In genomic region chr7:143217806-143218205, GRCh38 we compare ENCODE assay signal across 17 cellular contexts. TPM values are rescaled to one million over a fixed set of nuclear protein-coding genes. Genes with fewer than 3 reads are reported as not detected.
DNase-seq lines count a peak whose midpoint lies in the region; ATAC-seq and TF ChIP-seq lines count a peak whose summit lies in the region.
"Had no signal": no experiment of that assay in that cellular context is flagged by ENCODE, and none has a peak within 500 bp of the region (broad histone marks: within the 10 kb centered on the region; RNA-seq: fewer than 3 reads in every experiment).

No MANE protein-coding gene starts in this region.

- ATAC-seq in HG02884 (IDR thresholded peaks at IDR 0.05; ENCODE audit: unreplicated experiment) = no peak
- no peak for ATAC-seq in HG02763 (IDR thresholded peaks at IDR 0.05; ENCODE audit: unreplicated experiment)
- ATAC-seq: GM23338 had no signal

- H3K4me1 Mint-ChIP-seq in glutamatergic neuron (ENCODE audit: low read depth, unreplicated experiment) = peaks cover 16% of the 10 kb centered on the region
- H3K4me1 Mint-ChIP-seq: CD8-positive, alpha-beta memory T cell; GM23338 had no signal

- DNase-seq in NCI-H82 (lab: John Stamatoyannopoulos, UW) = peak; percentile 46
- no peak for DNase-seq in NCI-H82 treated with DMSO at 0.1 percent for 48 hours (lab: John Stamatoyannopoulos, UW; ENCODE audit: unreplicated experiment)
- peak; percentile 59 for DNase-seq in NCI-H2171 treated with DMSO at 0.1 percent for 48 hours (lab: John Stamatoyannopoulos, UW)
- DNase-seq in SK-MEL-5 (ENCODE audit: low read depth, low spot score) = peak; percentile 79
- no peak for DNase-seq in glutamatergic neuron
- no peak for DNase-seq in SHP77 treated with DMSO at 0.1 percent for 48 hours (lab: John Stamatoyannopoulos, UW)
- DNase-seq: 8988T; AML-193; Caco-2; CD8-positive, alpha-beta memory T cell; DMS79; H7 had no signal

- no peaks in the 10 kb centered on the region for H3K36me3 Mint-ChIP-seq in glutamatergic neuron (ENCODE audit: unreplicated experiment)
- H3K36me3 Mint-ChIP-seq: CD8-positive, alpha-beta memory T cell had no signal

- TF ChIP-seq CTCF in glutamatergic neuron (IDR thresholded peaks at IDR 0.05; ENCODE audit: partially characterized antibody, unreplicated experiment) = no peak

- H3K27me3 Mint-ChIP-seq in glutamatergic neuron (ENCODE audit: unreplicated experiment) = no peaks in the 10 kb centered on the region

- in situ Hi-C loops in SK-MEL-5 (cut with HindIII; ENCODE audit: low pct_unique_long_range_greater_than_20kb, low sequenced_read_pairs) = loop anchor here (25.0 kb wide), 1 partner anchor 206 kb away; no protein-coding TSS in a partner anchor

- no peak overlapping the region for H3K4me3 Mint-ChIP-seq in glutamatergic neuron (ENCODE audit: unreplicated experiment)
- H3K4me3 Mint-ChIP-seq: CD8-positive, alpha-beta memory T cell; GM23338 had no signal

- H3K27ac Mint-ChIP-seq in glutamatergic neuron (ENCODE audit: unreplicated experiment) = peak overlapping the region; percentile 41
- H3K27ac Mint-ChIP-seq: CD8-positive, alpha-beta memory T cell; GM23338 had no signal

- H3K9me3 Mint-ChIP-seq in glutamatergic neuron (ENCODE audit: unreplicated experiment) = peaks cover 2% of the 10 kb centered on the region
- H3K9me3 Mint-ChIP-seq: CD8-positive, alpha-beta memory T cell; GM23338 had no signal

RNA-seq across cellular contexts. Expression of gene TAS2R40, which starts 4.0 kb away (rescaled TPM):
- not detected in 2 replicates for total RNA-seq in SK-MEL-5 (2014; rRNA removed; shearing (Covaris generic))
- polyA plus RNA-seq in SK-MEL-5 (2015; cell fraction: cytosol; rRNA removed) = not detected in 2 replicates
- not detected in 2 replicates for polyA plus RNA-seq in SK-MEL-5 (2015; cell fraction: nucleus; rRNA removed)
- not detected for total RNA-seq in glutamatergic neuron (ENCODE audit: unreplicated experiment)
- total RNA-seq: Caco-2; CD8-positive, alpha-beta memory T cell; G401; GM23338; H7; HT1080 had no signal
- polyA plus RNA-seq: CD8-positive, alpha-beta memory T cell; GM23338 had no signal

RNA-seq across cellular contexts. Expression of gene TAS2R39, which starts 34.6 kb away (rescaled TPM):
- not detected in 2 replicates for total RNA-seq in SK-MEL-5 (2014; rRNA removed; shearing (Covaris generic))
- not detected in 2 replicates for polyA plus RNA-seq in SK-MEL-5 (2015; cell fraction: cytosol; rRNA removed)
- polyA plus RNA-seq in SK-MEL-5 (2015; cell fraction: nucleus; rRNA removed) = not detected in 2 replicates
- total RNA-seq in glutamatergic neuron (ENCODE audit: unreplicated experiment) = not detected
- total RNA-seq: Caco-2; CD8-positive, alpha-beta memory T cell; G401; H7; HT1080 had no signal
- polyA plus RNA-seq: CD8-positive, alpha-beta memory T cell; GM23338 had no signal

RNA-seq across cellular contexts. Expression of gene GSTK1, which starts 45.4 kb away (rescaled TPM):
- total RNA-seq in SK-MEL-5 (2014; rRNA removed; shearing (Covaris generic)) = 144 and 161 TPM in 2 replicates
- 189 and 200 TPM in 2 replicates for polyA plus RNA-seq in SK-MEL-5 (2015; cell fraction: cytosol; rRNA removed)
- 511 and 657 TPM in 2 replicates for polyA plus RNA-seq in SK-MEL-5 (2015; cell fraction: nucleus; rRNA removed)
- 48.6 TPM for total RNA-seq in glutamatergic neuron (ENCODE audit: unreplicated experiment)

Comparison
In these comparisons a context has a peak if more than half of its experiments do, and no peak if none do; other contexts are left out.
1. DNase-seq: peak in NCI-H82 (single experiment), NCI-H2171 treated with DMSO at 0.1 percent for 48 hours (single experiment) and SK-MEL-5 (single experiment); none in NCI-H82 treated with DMSO at 0.1 percent for 48 hours (single experiment), glutamatergic neuron (single experiment) and SHP77 treated with DMSO at 0.1 percent for 48 hours (single experiment).